In genomic region chr1:8238141-8239038, GRCh38 we compare ENCODE assay signal across 8 cellular contexts.
DNase-seq lines count a peak whose midpoint lies in the region; ATAC-seq and TF ChIP-seq lines count a peak whose summit lies in the region.

No MANE protein-coding gene starts in this region.

- no peaks in the 10 kb centered on the region for H3K4me1 ChIP-seq in testis

- intact Hi-C loops in sciatic nerve (cut with DNase I) = loop anchor here (5.0 kb wide), 1 partner anchor 539 kb away; no protein-coding TSS in a partner anchor
- intact Hi-C loops in activated T-helper 1 cell treated with anti-CD3 and anti-CD28 coated beads, Interleukin-12 subunit alpha, Interleukin-12 subunit beta, Interleukin-2, Interleukin-4 antibody, amounts not matched to agents 30 ng/mL and 10 ng/mL and 1 ng/mL, durations not matched to agents 14 hours and 24 hours and 36 hours (cut with micrococcal nuclease) = no loop called here
- intact Hi-C loops in testis (cut with DNase I; ENCODE audit: low total_unique reads) = no loop called here

- no peak for TF ChIP-seq POLR2A in testis (IDR thresholded peaks at IDR 0.05)

- H3K27ac Mint-ChIP-seq in activated T-helper 1 cell treated with anti-CD3 and anti-CD28 coated beads, Interleukin-12 subunit alpha, Interleukin-12 subunit beta, Interleukin-2, Interleukin-4 antibody, amounts not matched to agents 30 ng/mL and 10 ng/mL and 1 ng/mL, durations not matched to agents 14 hours and 24 hours and 36 hours = no peak overlapping the region

- TF ChIP-seq CTCF in foreskin fibroblast (IDR thresholded peaks at IDR 0.05; ENCODE audit: low read depth, low read length) (no peak), testis (IDR thresholded peaks at IDR 0.05) (no peak)

- H3K36me3 ChIP-seq in testis (ENCODE audit: low read depth, missing control alignments) = no peaks in the 10 kb centered on the region

- H3K4me3 Mint-ChIP-seq in activated T-helper 1 cell treated with anti-CD3 and anti-CD28 coated beads, Interleukin-12 subunit alpha, Interleukin-12 subunit beta, Interleukin-2, Interleukin-4 antibody, amounts not matched to agents 30 ng/mL and 10 ng/mL and 1 ng/mL, durations not matched to agents 14 hours and 24 hours and 36 hours = no peak overlapping the region

- H3K4me3 ChIP-seq in foreskin fibroblast (ENCODE audit: low read depth in 1 of 2, low read length in 2 of 2) = peak overlapping the region; percentile 12 to 49
- no peak overlapping the region for H3K4me3 ChIP-seq in testis

- 82% methylated on average over 20 of the region's 20 CpGs for WGBS in testis, 2 donors

- H3K27ac ChIP-seq in testis = no peak overlapping the region

- peak; percentile 63 for ATAC-seq in sciatic nerve
- no peak for ATAC-seq in GM19455 (IDR thresholded peaks at IDR 0.05; ENCODE audit: unreplicated experiment)

- H3K36me3 Mint-ChIP-seq in activated T-helper 1 cell treated with anti-CD3 and anti-CD28 coated beads, Interleukin-12 subunit alpha, Interleukin-12 subunit beta, Interleukin-2, Interleukin-4 antibody, amounts not matched to agents 30 ng/mL and 10 ng/mL and 1 ng/mL, durations not matched to agents 14 hours and 24 hours and 36 hours (ENCODE audit: low read depth) = no peaks in the 10 kb centered on the region

- DNase-seq in GM04503 (ENCODE audit: low read depth) = peak; percentile 75
- DNase-seq in SHP77 treated with DMSO at 0.1 percent for 48 hours (lab: John Stamatoyannopoulos, UW) = peak; percentile 24
- DNase-seq in foreskin fibroblast = peak; percentile 92 to 94
- DNase-seq in sciatic nerve (ENCODE audit: low spot score) = no peak
- no peak for DNase-seq in activated T-helper 1 cell treated with anti-CD3 and anti-CD28 coated beads, Interleukin-12 subunit alpha, Interleukin-12 subunit beta, Interleukin-2, Interleukin-4 antibody, amounts not matched to agents 30 ng/mL and 10 ng/mL and 1 ng/mL, durations not matched to agents 14 hours and 24 hours and 36 hours (ENCODE audit: low spot score)
- no peak for DNase-seq in testis
- no peak for DNase-seq in NCI-H1105 (lab: John Stamatoyannopoulos, UW)

- no peaks in the 10 kb centered on the region for H3K27me3 ChIP-seq in testis

- H3K9me3 ChIP-seq in testis = no peaks in the 10 kb centered on the region

- H3K27me3 Mint-ChIP-seq in activated T-helper 1 cell treated with anti-CD3 and anti-CD28 coated beads, Interleukin-12 subunit alpha, Interleukin-12 subunit beta, Interleukin-2, Interleukin-4 antibody, amounts not matched to agents 30 ng/mL and 10 ng/mL and 1 ng/mL, durations not matched to agents 14 hours and 24 hours and 36 hours (ENCODE audit: insufficient read depth) = peaks cover 8% of the 10 kb centered on the region

- H3K4me1 Mint-ChIP-seq in activated T-helper 1 cell treated with anti-CD3 and anti-CD28 coated beads, Interleukin-12 subunit alpha, Interleukin-12 subunit beta, Interleukin-2, Interleukin-4 antibody, amounts not matched to agents 30 ng/mL and 10 ng/mL and 1 ng/mL, durations not matched to agents 14 hours and 24 hours and 36 hours (ENCODE audit: low read depth) = peaks cover 6% of the 10 kb centered on the region

- H3K9me3 Mint-ChIP-seq in activated T-helper 1 cell treated with anti-CD3 and anti-CD28 coated beads, Interleukin-12 subunit alpha, Interleukin-12 subunit beta, Interleukin-2, Interleukin-4 antibody, amounts not matched to agents 30 ng/mL and 10 ng/mL and 1 ng/mL, durations not matched to agents 14 hours and 24 hours and 36 hours = no peaks in the 10 kb centered on the region

Comparison
In these comparisons a context has a peak if more than half of its experiments do, and no peak if none do; other contexts are left out.
1. DNase-seq: peak in GM04503 (single experiment), SHP77 treated with DMSO at 0.1 percent for 48 hours (single experiment) and foreskin fibroblast (2 of 2); none in sciatic nerve (single experiment), activated T-helper 1 cell treated with anti-CD3 and anti-CD28 coated beads, Interleukin-12 subunit alpha, Interleukin-12 subunit beta, Interleukin-2, Interleukin-4 antibody, amounts not matched to agents 30 ng/mL and 10 ng/mL and 1 ng/mL, durations not matched to agents 14 hours and 24 hours and 36 hours (single experiment), testis (single experiment) and NCI-H1105 (single experiment).
2. H3K4me3 ChIP-seq: peak in foreskin fibroblast (2 of 2); none in testis (0 of 2).